ENCODE assay signal across 17 cellular contexts in the genomic region with DNA sequence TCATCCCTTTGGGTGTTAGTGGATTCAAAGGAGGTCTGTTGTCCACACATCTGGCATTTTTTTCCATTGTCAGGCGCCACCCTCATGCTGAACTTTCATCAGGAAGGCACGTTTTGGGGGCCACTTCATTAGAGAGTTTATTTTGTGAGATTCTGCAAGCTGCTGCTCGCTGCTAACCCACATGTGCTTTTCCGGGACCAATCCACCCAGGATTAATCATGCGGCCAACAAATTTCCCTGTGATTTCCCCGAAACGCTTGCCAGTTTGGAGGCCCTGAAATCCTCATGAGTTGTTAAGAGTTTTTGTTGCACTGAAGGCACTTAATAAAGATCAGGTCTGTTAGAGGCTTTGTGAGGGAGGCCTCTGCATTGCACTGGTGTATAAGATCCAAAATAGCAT. TPM values are rescaled to one million over a fixed set of nuclear protein-coding genes. Genes with fewer than 3 reads are reported as not detected.
DNase-seq lines count a peak whose midpoint lies in the region; ATAC-seq and TF ChIP-seq lines count a peak whose summit lies in the region.
"Had no signal": no experiment of that assay in that cellular context is flagged by ENCODE, and none has a peak within 500 bp of the region (broad histone marks: within the 10 kb centered on the region; RNA-seq: fewer than 3 reads in every experiment).

No MANE protein-coding gene starts in this region.

- peaks cover 57% of the 10 kb centered on the region for H4K20me1 ChIP-seq in smooth muscle cell (ENCODE audit: low read depth)

- TF ChIP-seq POLR2A in breast epithelium (IDR thresholded peaks at IDR 0.05), result no peak

- H3K9me3 ChIP-seq in breast epithelium, result no peaks in the 10 kb centered on the region
- H3K9me3 ChIP-seq in iPS-20b (ENCODE audit: insufficient read depth, low read depth, low read length), result no peaks in the 10 kb centered on the region
- H3K9me3 ChIP-seq in smooth muscle cell (replicated peaks; ENCODE audit: low read depth), result no peaks in the 10 kb centered on the region
- H3K9me3 ChIP-seq: right atrium auricular region had no signal

- peak overlapping the region; percentile 84 for H3K4me2 ChIP-seq in smooth muscle cell

- no peak for TF ChIP-seq CTCF in breast epithelium (IDR thresholded peaks at IDR 0.05)
- TF ChIP-seq CTCF in smooth muscle cell (IDR thresholded peaks at IDR 0.05; ENCODE audit: borderline replicate concordance, insufficient read depth, poor library complexity, severe bottlenecking), result no peak

- no peaks in the 10 kb centered on the region for H3K36me3 ChIP-seq in breast epithelium
- H3K36me3 ChIP-seq in iPS-20b (ENCODE audit: insufficient read depth, low read depth, low read length), result peaks cover 21% of the 10 kb centered on the region; the same call in 1 of the 2 replicates
- no peaks in the 10 kb centered on the region for H3K36me3 ChIP-seq in smooth muscle cell (ENCODE audit: low read depth)
- H3K36me3 ChIP-seq: right atrium auricular region had no signal

- peaks cover 0 to 21% of the 10 kb centered on the region in 2 donors for H3K27me3 ChIP-seq in breast epithelium
- H3K27me3 ChIP-seq in iPS-20b (ENCODE audit: insufficient read depth, low read length), result peaks cover 20% of the 10 kb centered on the region; the same call in 1 of the 2 replicates
- no peaks in the 10 kb centered on the region for H3K27me3 ChIP-seq in smooth muscle cell (ENCODE audit: low read depth)
- H3K27me3 ChIP-seq: right atrium auricular region had no signal

- H3K9ac ChIP-seq in iPS-20b (ENCODE audit: low read depth, low read length), result peak overlapping the region; percentile 86; the same call in 1 of the 2 replicates
- H3K9ac ChIP-seq in smooth muscle cell (ENCODE audit: low read depth), result peak overlapping the region; percentile 93

- no peak overlapping the region for H2AFZ ChIP-seq in smooth muscle cell (ENCODE audit: low read depth)

- peak overlapping the region; percentile 90 to 97 for H3K27ac ChIP-seq in breast epithelium
- peak overlapping the region; percentile 24 for H3K27ac ChIP-seq in iPS-20b (ENCODE audit: low read length)
- peak overlapping the region; percentile 94 for H3K27ac ChIP-seq in smooth muscle cell (ENCODE audit: low read depth)

- H3K4me1 ChIP-seq in breast epithelium, result no peaks in the 10 kb centered on the region
- peaks cover 32% of the 10 kb centered on the region for H3K4me1 ChIP-seq in iPS-20b (ENCODE audit: insufficient read depth, low read length)
- H3K4me1 ChIP-seq in smooth muscle cell (ENCODE audit: low read depth), result peaks cover 34% of the 10 kb centered on the region

- peaks cover 75% of the 10 kb centered on the region for H3K79me2 ChIP-seq in smooth muscle cell (ENCODE audit: low read depth)

- no peak for ATAC-seq in stimulated activated naive CD8-positive, alpha-beta T cell treated with anti-CD3 and anti-CD28 coated beads, Interleukin-15, Interleukin-2, amounts not matched to agents 100 U/mL and 50 U/mL, for 24 hours
- no peak for ATAC-seq in GM21526 (IDR thresholded peaks at IDR 0.05; ENCODE audit: low FRiP score, unreplicated experiment)
- ATAC-seq: K562 had no signal

- H3K4me3 ChIP-seq in breast epithelium, result peak overlapping the region; percentile 55 to 80 (median 62)
- peak overlapping the region; percentile 94 for H3K4me3 ChIP-seq in iPS-20b (ENCODE audit: low read length)
- H3K4me3 ChIP-seq in smooth muscle cell, result peak overlapping the region; percentile 70
- H3K4me3 ChIP-seq: K562 had no signal

- H3F3A ChIP-seq in smooth muscle cell (ENCODE audit: low read depth), result peaks cover 29% of the 10 kb centered on the region

- intact Hi-C loops in breast epithelium (cut with DNase I; ENCODE audit: low total_unique reads), result no loop called here

- WGBS in smooth muscle cell (ENCODE audit: low lambda C conversion rate), result 33% methylated on average over 7 of the region's 7 CpGs

- DNase-seq in GM04503 (ENCODE audit: low read depth), result peak; percentile 3
- no peak for DNase-seq in breast epithelium (ENCODE audit: low spot score in 2 of 2)
- no peak for DNase-seq in smooth muscle cell (lab: John Stamatoyannopoulos, UW; ENCODE audit: unreplicated experiment)
- DNase-seq in stimulated activated naive CD8-positive, alpha-beta T cell treated with anti-CD3 and anti-CD28 coated beads, Interleukin-15, Interleukin-2, amounts not matched to agents 100 U/mL and 50 U/mL, for 24 hours, result no peak
- DNase-seq in activated effector memory CD4-positive, alpha-beta T cell treated with anti-CD3 and anti-CD28 coated beads, Interleukin-2, amount 50 U/mL, for 16 hours, result no peak
- no peak for DNase-seq in NCI-H2107 (lab: John Stamatoyannopoulos, UW)
- DNase-seq: activated naive CD4-positive, alpha-beta T cell treated with anti-CD3 and anti-CD28 coated beads, Interleukin-2, amount 10 ng/mL, durations not matched to agents 7 days and 5 days; GOT3; islet precursor cell; NCI-H146; NCI-H446 treated with DMSO at 0.1 percent for 48 hours; stimulated activated naive CD4-positive, alpha-beta T cell treated with Interleukin-2 at 50 U/mL for 16 hours; SW 1271 had no signal

RNA-seq across cellular contexts. Expression of a gene that starts 2.4 kb away (rescaled TPM):
- total RNA-seq in breast epithelium (10 to 100 TPM; 18.1 to 38.8 (median 29.2) TPM), smooth muscle cell (459 and 476 TPM in 2 replicates)
- polyA plus RNA-seq in smooth muscle cell, result 336 and 414 TPM in 2 replicates
- polyA plus RNA-seq: K562 had no signal

Comparison
In these comparisons a context has a peak if more than half of its experiments do, and no peak if none do; other contexts are left out.
1. H3K27ac ChIP-seq: peak in every context shown above with its lines; median percentile 94 in smooth muscle cell; 94 in breast epithelium; 24 in iPS-20b.
2. RNA of a gene that starts 2.4 kb away (total RNA-seq): 459 to 476 TPM in smooth muscle cell; 18.1 to 38.8 TPM in breast epithelium; every median in the first group is over 10 times any median in the second.
3. Peak in every context shown above with its lines, with median percentiles within 50 percentile points of each other: H3K4me3 ChIP-seq.